In genomic region chr18:23134780-23135678, GRCh38 we compare ENCODE assay signal across 1 cellular context.
TF ChIP-seq lines count a peak whose summit lies in the region.

Gene CABLES1 (plus strand): TSS chr18:23135485. CDS start chr18:23135763, 278 bp downstream.

TF ChIP-seq in HEK293, 187 proteins besides CTCF, POLR2A, EP300 and RAD21 (continued from another document):
- TF ChIP-seq ZNF510 (tag by site-specific recombination; IDR thresholded peaks at IDR 0.05; ENCODE audit: insufficient replicate concordance) (no peak), ZNF473 (tag by site-specific recombination; IDR thresholded peaks at IDR 0.05) (no peak), OVOL3 (tag by site-specific recombination; IDR thresholded peaks at IDR 0.05) (no peak), ZNF394 (tag by site-specific recombination; IDR thresholded peaks at IDR 0.05; ENCODE audit: borderline replicate concordance) (peak; percentile 30; the same call in 1 of the 2 replicates), SP2 (tag by site-specific recombination; IDR thresholded peaks at IDR 0.05) (peak; percentile 48), ZNF18 (tag by site-specific recombination; IDR thresholded peaks at IDR 0.05) (no peak), ZBTB17 (tag by site-specific recombination; IDR thresholded peaks at IDR 0.05) (peak; percentile 66), ZNF777 (tag by site-specific recombination; IDR thresholded peaks at IDR 0.05; ENCODE audit: borderline replicate concordance) (peak; percentile 75), ZNF404 (tag by site-specific recombination; IDR thresholded peaks at IDR 0.05) (no peak), ZBTB21 (tag by site-specific recombination; IDR thresholded peaks at IDR 0.05) (no peak), ZNF747 (tag by site-specific recombination; IDR thresholded peaks at IDR 0.05) (no peak), ZIC2 (tag by site-specific recombination; IDR thresholded peaks at IDR 0.05) (peak; percentile 98), ZNF302 (tag by site-specific recombination; IDR thresholded peaks at IDR 0.05; ENCODE audit: low read depth) (no peak), ZNF529 (tag by site-specific recombination; IDR thresholded peaks at IDR 0.05; ENCODE audit: insufficient replicate concordance) (no peak), OSR2 (tag by site-specific recombination; IDR thresholded peaks at IDR 0.05) (peak; percentile 59), GLI2 (tag by site-specific recombination; IDR thresholded peaks at IDR 0.05; ENCODE audit: borderline replicate concordance, low read depth) (no peak), ZNF701 (tag by site-specific recombination; IDR thresholded peaks at IDR 0.05) (no peak), ZNF280D (tag by site-specific recombination; IDR thresholded peaks at IDR 0.05) (no peak), ZFP37 (tag by site-specific recombination; IDR thresholded peaks at IDR 0.05) (no peak), ZNF561 (tag by site-specific recombination; IDR thresholded peaks at IDR 0.05; ENCODE audit: borderline replicate concordance) (no peak), ZBTB26 (tag by site-specific recombination; optimal IDR thresholded peaks at IDR 0.05) (peak; percentile 97), KLF16 (tag by site-specific recombination; IDR thresholded peaks at IDR 0.05) (peak; percentile 73), HOXA7 (CRISPR knock-in tag; IDR thresholded peaks at IDR 0.05; ENCODE audit: borderline replicate concordance) (no peak), ZNF501 (tag by site-specific recombination; IDR thresholded peaks at IDR 0.05) (peak; percentile 91), ZNF670 (tag by site-specific recombination; IDR thresholded peaks at IDR 0.05; ENCODE audit: low read depth) (no peak), ZNF555 (tag by site-specific recombination; conservative IDR thresholded peaks at IDR 0.05) (no peak), ZNF544 (tag by site-specific recombination; IDR thresholded peaks at IDR 0.05) (no peak), SCRT1 (tag by site-specific recombination; IDR thresholded peaks at IDR 0.05; ENCODE audit: borderline replicate concordance) (0 out of 2 replicates have a peak, but pooled peaks have one; percentile 8), ZNF221 (tag by site-specific recombination; IDR thresholded peaks at IDR 0.05; ENCODE audit: borderline replicate concordance) (no peak), ZNF623 (tag by site-specific recombination; IDR thresholded peaks at IDR 0.05) (no peak), ZNF16 (tag by site-specific recombination; IDR thresholded peaks at IDR 0.05; ENCODE audit: low read depth) (no peak), ZNF10 (tag by site-specific recombination; IDR thresholded peaks at IDR 0.05) (no peak), ZNF518A (tag by site-specific recombination; conservative IDR thresholded peaks at IDR 0.05; ENCODE audit: low read depth) (no peak), ZNF148 (tag by site-specific recombination; IDR thresholded peaks at IDR 0.05; ENCODE audit: borderline replicate concordance) (no peak), ZNF626 (tag by site-specific recombination; IDR thresholded peaks at IDR 0.05) (no peak), ZNF558 (tag by site-specific recombination; IDR thresholded peaks at IDR 0.05) (no peak), ZNF426 (tag by site-specific recombination; IDR thresholded peaks at IDR 0.05) (no peak), ZBTB10 (tag by site-specific recombination; IDR thresholded peaks at IDR 0.05) (no peak), ZNF585B (tag by site-specific recombination; IDR thresholded peaks at IDR 0.05) (no peak), ZNF248 (tag by site-specific recombination; IDR thresholded peaks at IDR 0.05) (no peak), SCRT2 (tag by site-specific recombination; IDR thresholded peaks at IDR 0.05) (no peak), ZBTB6 (tag by site-specific recombination; IDR thresholded peaks at IDR 0.05) (no peak), ZNF792 (tag by site-specific recombination; IDR thresholded peaks at IDR 0.05) (0 out of 2 replicates have a peak, but pooled peaks have one; percentile 70), ZNF169 (tag by site-specific recombination; IDR thresholded peaks at IDR 0.05) (no peak)
